ENCODE assay signal across 8 cellular contexts in genomic region chr2:28895189-28895893, GRCh38. TPM values are rescaled to one million over a fixed set of nuclear protein-coding genes. Genes with fewer than 3 reads are reported as not detected.
DNase-seq lines count a peak whose midpoint lies in the region; ATAC-seq and TF ChIP-seq lines count a peak whose summit lies in the region.

No MANE protein-coding gene starts in this region.

- H3K9ac ChIP-seq in IMR-90 (ENCODE audit: low read depth, low read length) = peak overlapping the region; percentile 78

- H4K20me1 ChIP-seq in IMR-90 (ENCODE audit: insufficient read depth, low read length) = peaks cover 51% of the 10 kb centered on the region

- no peak overlapping the region; the same call in 1 of the 2 replicates for H4K5ac ChIP-seq in IMR-90 (ENCODE audit: low read depth, low read length)

- TF ChIP-seq POLR2A in IMR-90 (IDR thresholded peaks at IDR 0.05; ENCODE audit: low read depth, low read length) = no peak

- in situ Hi-C loops in IMR-90 (cut with MboI; ENCODE audit: low sequenced_read_pairs) = no loop called here

- peak overlapping the region; percentile 61 for H2BK5ac ChIP-seq in IMR-90 (ENCODE audit: low read depth, low read length, poor library complexity, severe bottlenecking)

- H2BK120ac ChIP-seq in IMR-90 (ENCODE audit: low read depth, low read length) = no peak overlapping the region

- H3K27ac ChIP-seq in IMR-90 (ENCODE audit: insufficient read depth, low read length) = peak overlapping the region; percentile 88
- peak overlapping the region; percentile 57 to 82 for H3K27ac ChIP-seq in left lung

- no peak for TF ChIP-seq RAD21 in IMR-90 (IDR thresholded peaks at IDR 0.05; ENCODE audit: low read length)

- CTCF ChIA-PET in IMR-90 (lab: Yijun Ruan, JAX) = interaction anchor here (1.3 kb wide), 1 partner anchor 85 kb away, joined by 3 read pairs; no protein-coding TSS in a partner anchor

- peak overlapping the region; percentile 87 for H3K23ac ChIP-seq in IMR-90 (ENCODE audit: low read depth, low read length)

- H2AK9ac ChIP-seq in IMR-90 (replicated peaks; ENCODE audit: low read depth, low read length, poor library complexity) = peak overlapping the region; percentile 97

- no peak overlapping the region for H2BK15ac ChIP-seq in IMR-90 (ENCODE audit: low read depth, low read length)

- H3K4me1 ChIP-seq in IMR-90 (ENCODE audit: control insufficient read depth, insufficient read depth, low read length) = peaks cover 2% of the 10 kb centered on the region; the same call in 1 of the 2 replicates
- H3K4me1 ChIP-seq in left lung = peaks cover 9 to 44% of the 10 kb centered on the region in 2 donors

- H3K14ac ChIP-seq in IMR-90 (replicated peaks; ENCODE audit: low read depth, low read length) = peak overlapping the region; percentile 86

- H3K36me3 ChIP-seq in IMR-90 (ENCODE audit: control insufficient read depth, insufficient read depth, low read length) = no peaks in the 10 kb centered on the region
- H3K36me3 ChIP-seq in left lung = no peaks in the 10 kb centered on the region

- peak overlapping the region; percentile 73 to 94; a peak in 3 of 4 replicates for H4K8ac ChIP-seq in IMR-90 (ENCODE audit: low read depth in 2 of 2, low read length in 2 of 2)

- TF ChIP-seq CTCF in IMR-90 (conservative IDR thresholded peaks at IDR 0.05; ENCODE audit: low read depth, low read length) = no peak
- no peak for TF ChIP-seq CTCF in left lung (IDR thresholded peaks at IDR 0.05)

- H3K4me2 ChIP-seq in IMR-90 (ENCODE audit: low read depth, low read length) = peak overlapping the region; percentile 95

- peak overlapping the region; percentile 92 for H3K4ac ChIP-seq in IMR-90 (ENCODE audit: low read depth, low read length)

- 0 out of 2 replicates have a peak, but pooled peaks cover 2% of the 10 kb centered on the region for H3K9me1 ChIP-seq in IMR-90 (ENCODE audit: insufficient read depth, low read length)

- DNase-seq in CD1c-positive myeloid dendritic cell (ENCODE audit: extremely low spot score) = peak; percentile 35
- DNase-seq in IMR-90 = peak; percentile 54
- peak; percentile 53 for DNase-seq in activated CD4-positive, CD25-positive, alpha-beta regulatory T cell treated with anti-CD3 and anti-CD28 coated beads, Interleukin-2, amount 50 U/mL, for 72 hours
- peak; percentile 26 for DNase-seq in dedifferentiated amniotic fluid mesenchymal stem cell (ENCODE audit: extremely low spot score)
- DNase-seq in left lung = peak in 1 of 2 donors; percentile 53
- peak; percentile 11 to 41 (median 40) for DNase-seq in stimulated activated CD4-positive, alpha-beta T cell treated with anti-CD3 and anti-CD28 coated beads, TNF-alpha, amount 100 ng/mL, for 24 hours (ENCODE audit: low read depth in 3 of 3)
- DNase-seq in DMS114 treated with DMSO at 0.1 percent for 48 hours (lab: John Stamatoyannopoulos, UW; ENCODE audit: unreplicated experiment) = no peak

- H2AFZ ChIP-seq in IMR-90 (replicated peaks; ENCODE audit: low read length, poor library complexity) = peak overlapping the region; percentile 90

- H3K9me3 ChIP-seq in IMR-90 (ENCODE audit: control insufficient read depth, insufficient read depth, low read length) (no peaks in the 10 kb centered on the region), left lung (no peaks in the 10 kb centered on the region)

- H3K79me1 ChIP-seq in IMR-90 (ENCODE audit: low read depth in 1 of 2, low read length in 2 of 2) = peaks cover 0 to 27% of the 10 kb centered on the region in 2 experiments; a peak in 2 of 4 replicates

- 0 out of 2 replicates have a peak overlapping the region, but pooled peaks have one; percentile 1 for H3K18ac ChIP-seq in IMR-90 (ENCODE audit: low read depth, low read length)

- H2AK5ac ChIP-seq in IMR-90 (ENCODE audit: low read depth, low read length) = peak overlapping the region; percentile 95

- ATAC-seq in GM21447 (IDR thresholded peaks at IDR 0.05; ENCODE audit: unreplicated experiment) = peak; percentile 38
- peak; percentile 19 for ATAC-seq in IMR-90 (ENCODE audit: low read depth)
- ATAC-seq in left lung = peak; percentile 13

- POLR2A ChIA-PET in IMR-90 (lab: Charles Lee; ENCODE audit: unreplicated experiment) = interaction anchor here (0.6 kb wide), 1 partner anchor 10 kb away, joined by 11 read pairs; no protein-coding TSS in a partner anchor

- no peak overlapping the region for H2BK20ac ChIP-seq in IMR-90 (ENCODE audit: low read depth, low read length)

- no TSS peak for BruUV-seq in IMR-90 (replicated peaks; lab: Mats Ljungman, UMichigan)

- no peak overlapping the region for H4K91ac ChIP-seq in IMR-90 (ENCODE audit: insufficient read depth, low read depth, low read length)

- H3K27me3 ChIP-seq in IMR-90 (ENCODE audit: control insufficient read depth, insufficient read depth, low read length) (no peaks in the 10 kb centered on the region), left lung (no peaks in the 10 kb centered on the region)

- WGBS in IMR-90 (ENCODE audit: extremely low coverage in 2 of 2, insufficient read length in 1 of 2), 2 experiments = 0% methylated on average over 1 of the region's 19 CpGs; no CpG with 5 or more reads in 1 of the 2 experiments

- intact Hi-C loops in IMR-90 (cut with micrococcal nuclease) = loop anchor here (10.0 kb wide), 1 partner anchor 231 kb away; no protein-coding TSS in a partner anchor
- intact Hi-C loops in left lung (cut with DNase I) = no loop called here

- H3K4me3 ChIP-seq in IMR-90 (ENCODE audit: insufficient read depth, low read depth, low read length) (peak overlapping the region; percentile 88), left lung (peak overlapping the region; percentile 90 to 99)

- dilution Hi-C loops in IMR-90 (cut with HindIII; ENCODE audit: low sequenced_read_pairs, unreplicated experiment) = no loop called here

- H3K56ac ChIP-seq in IMR-90 (ENCODE audit: extremely low read depth, insufficient read depth, low read length) = peak overlapping the region; percentile 70; the same call in 1 of the 2 replicates

TF ChIP-seq in IMR-90, 13 proteins besides CTCF, POLR2A, EP300 and RAD21:
- TF ChIP-seq CHD1 (IDR thresholded peaks at IDR 0.05; ENCODE audit: low read depth, low read length) (no peak), MAFK (IDR thresholded peaks at IDR 0.05; ENCODE audit: low read depth, low read length) (0 out of 2 replicates have a peak, but pooled peaks have one; percentile 5), MXI1 (IDR thresholded peaks at IDR 0.05; ENCODE audit: borderline replicate concordance, low read depth, low read length) (peak; percentile 71), USF2 (IDR thresholded peaks at IDR 0.05; ENCODE audit: low read depth, low read length) (peak; percentile 52; the same call in 1 of the 2 replicates), MAZ (IDR thresholded peaks at IDR 0.05; ENCODE audit: borderline replicate concordance, low read depth, low read length) (no peak), CEBPB (IDR thresholded peaks at IDR 0.05; ENCODE audit: low read depth, low read length) (0 out of 2 replicates have a peak, but pooled peaks have one; percentile 37), ELK1 (IDR thresholded peaks at IDR 0.05; ENCODE audit: borderline replicate concordance, low read depth, low read length) (no peak), RFX5 (IDR thresholded peaks at IDR 0.05; ENCODE audit: low read depth, low read length) (no peak), BHLHE40 (IDR thresholded peaks at IDR 0.05; ENCODE audit: low read depth, low read length) (0 out of 2 replicates have a peak, but pooled peaks have one; percentile 3), SMC3 (IDR thresholded peaks at IDR 0.05; ENCODE audit: low read depth, low read length) (no peak)

RNA-seq across cellular contexts. Expression of gene WDR43, which starts 0.9 kb away (rescaled TPM):
- total RNA-seq in IMR-90 (2012; rRNA removed) (220 and 300 TPM in 2 replicates), left lung (10 to 100 TPM; 30.5 to 45.8 TPM)
- 37.7 and 40.3 TPM in 2 replicates for polyA plus RNA-seq in IMR-90 (2012; rRNA removed)
- polyA plus RNA-seq in IMR-90 (2012; cell fraction: cytosol; rRNA removed) = 4.6 and 5.3 TPM in 2 replicates
- 4.5 and 46.7 TPM in 2 replicates for polyA plus RNA-seq in IMR-90 (2012; cell fraction: nucleus; rRNA removed; ENCODE audit: low replicate concordance)

RNA-seq across cellular contexts. Expression of gene TRMT61B, which starts 25.2 kb away (rescaled TPM):
- total RNA-seq in IMR-90 (2012; rRNA removed) (5.7 and 11.1 TPM in 2 replicates), left lung (10 to 100 TPM in 1 of 2 donors, 1 to 10 TPM in 1; 10.0 to 13.5 TPM)
- 4.9 and 6.6 TPM in 2 replicates for polyA plus RNA-seq in IMR-90 (2012; rRNA removed)
- polyA plus RNA-seq in IMR-90 (2012; cell fraction: cytosol; rRNA removed) = 3.5 and 4.1 TPM in 2 replicates
- 5.0 and 6.1 TPM in 2 replicates for polyA plus RNA-seq in IMR-90 (2012; cell fraction: nucleus; rRNA removed; ENCODE audit: low replicate concordance)
